Comparison of ENCODE assay signal across 12 cellular contexts in genomic region chr16:31505483-31505882, GRCh38. TPM values are rescaled to one million over a fixed set of nuclear protein-coding genes. Genes with fewer than 3 reads are reported as not detected.
DNase-seq lines count a peak whose midpoint lies in the region; ATAC-seq and TF ChIP-seq lines count a peak whose summit lies in the region.
"Had no signal": no experiment of that assay in that cellular context is flagged by ENCODE, and none has a peak within 500 bp of the region (broad histone marks: within the 10 kb centered on the region; RNA-seq: fewer than 3 reads in every experiment).

No MANE protein-coding gene starts in this region.

- H3K4me1 Mint-ChIP-seq in activated CD4-positive, alpha-beta T cell treated with anti-CD3 and anti-CD28 coated beads, Interleukin-2, amount 10 ng/mL, durations not matched to agents 7 days and 5 days = peaks cover 50% of the 10 kb centered on the region
- H3K4me1 Mint-ChIP-seq in natural killer cell = peaks cover 31 to 38% of the 10 kb centered on the region in 2 donors

- no peaks in the 10 kb centered on the region for H3K9me3 ChIP-seq in breast epithelium
- H3K9me3 ChIP-seq: sigmoid colon had no signal

- intact Hi-C loops in natural killer cell (cut with micrococcal nuclease) = loop anchor here (5.0 kb wide), 1 partner anchor 367 kb away; the partner anchor contains the start of gene ZNF267
- intact Hi-C loops in breast epithelium (cut with DNase I; ENCODE audit: low total_unique reads) = no loop called here

- CTCF ChIA-PET in activated CD4-positive, alpha-beta T cell treated with anti-CD3 and anti-CD28 coated beads, Interleukin-2, amount 10 ng/mL, durations not matched to agents 7 days and 5 days (lab: Charles Lee) = no interaction called here

- H3K27ac ChIP-seq in breast epithelium = no peak overlapping the region
- H3K27ac ChIP-seq: PC-9, sigmoid colon, WERI-Rb-1 had no signal

- no peak overlapping the region for H3K4me3 ChIP-seq in breast epithelium
- H3K4me3 ChIP-seq: PC-9, sigmoid colon had no signal

- H3K4me1 ChIP-seq in breast epithelium = peaks cover 0 to 10% of the 10 kb centered on the region in 2 donors

- no peak for DNase-seq in activated CD4-positive, alpha-beta T cell treated with anti-CD3 and anti-CD28 coated beads, Interleukin-2, amount 10 ng/mL, durations not matched to agents 7 days and 5 days
- DNase-seq in activated CD4-positive, alpha-beta T cell treated with anti-CD3 and anti-CD28 coated beads, Interleukin-2, amount 50 U/mL, for 4 hours = no peak
- DNase-seq in MV-4-11 (lab: John Stamatoyannopoulos, UW) (peak; percentile 90), natural killer cell (no peak), DMS 273 treated with DMSO at 0.1 percent for 48 hours (lab: John Stamatoyannopoulos, UW) (no peak), occipital lobe (lab: John Stamatoyannopoulos, UW) (no peak), breast epithelium (ENCODE audit: low spot score in 2 of 2) (no peak)
- DNase-seq: PC-9, sigmoid colon, WERI-Rb-1 had no signal

- H3K27me3 ChIP-seq in breast epithelium = no peaks in the 10 kb centered on the region
- H3K27me3 ChIP-seq: sigmoid colon had no signal

- H3K27me3 Mint-ChIP-seq in activated CD4-positive, alpha-beta T cell treated with anti-CD3 and anti-CD28 coated beads, Interleukin-2, amount 10 ng/mL, durations not matched to agents 7 days and 5 days = no peaks in the 10 kb centered on the region
- no peaks in the 10 kb centered on the region for H3K27me3 Mint-ChIP-seq in natural killer cell (ENCODE audit: low read depth in 2 of 2)

- ATAC-seq in GM21825 (IDR thresholded peaks at IDR 0.05; ENCODE audit: unreplicated experiment) = peak; percentile 42
- no peak for ATAC-seq in natural killer cell

- POLR2A ChIA-PET in activated CD4-positive, alpha-beta T cell treated with anti-CD3 and anti-CD28 coated beads, Interleukin-2, amount 10 ng/mL, durations not matched to agents 7 days and 5 days (lab: Charles Lee) = no interaction called here

- no peaks in the 10 kb centered on the region for H3K9me3 Mint-ChIP-seq in activated CD4-positive, alpha-beta T cell treated with anti-CD3 and anti-CD28 coated beads, Interleukin-2, amount 10 ng/mL, durations not matched to agents 7 days and 5 days
- H3K9me3 Mint-ChIP-seq in natural killer cell = no peaks in the 10 kb centered on the region

- H3K4me3 Mint-ChIP-seq in activated CD4-positive, alpha-beta T cell treated with anti-CD3 and anti-CD28 coated beads, Interleukin-2, amount 10 ng/mL, durations not matched to agents 7 days and 5 days = no peak overlapping the region
- H3K4me3 Mint-ChIP-seq in natural killer cell = no peak overlapping the region

- TF ChIP-seq CTCF in natural killer cell (IDR thresholded peaks at IDR 0.05) (no peak), breast epithelium (IDR thresholded peaks at IDR 0.05) (no peak)

- H3K36me3 Mint-ChIP-seq in activated CD4-positive, alpha-beta T cell treated with anti-CD3 and anti-CD28 coated beads, Interleukin-2, amount 10 ng/mL, durations not matched to agents 7 days and 5 days (ENCODE audit: low read depth) = peaks cover 14% of the 10 kb centered on the region
- H3K36me3 Mint-ChIP-seq in natural killer cell = no peaks in the 10 kb centered on the region

- peak overlapping the region; percentile 81 for H3K27ac Mint-ChIP-seq in activated CD4-positive, alpha-beta T cell treated with anti-CD3 and anti-CD28 coated beads, Interleukin-2, amount 10 ng/mL, durations not matched to agents 7 days and 5 days
- peak overlapping the region; percentile 50 to 71 for H3K27ac Mint-ChIP-seq in natural killer cell

- TF ChIP-seq POLR2A in breast epithelium (IDR thresholded peaks at IDR 0.05) = no peak

- H3K36me3 ChIP-seq in breast epithelium = no peaks in the 10 kb centered on the region
- H3K36me3 ChIP-seq: WERI-Rb-1 had no signal

RNA-seq across cellular contexts. Expression of gene RUSF1, which starts 2.7 kb away (rescaled TPM):
- total RNA-seq in activated CD4-positive, alpha-beta T cell treated with anti-CD3 and anti-CD28 coated beads, Interleukin-2, amount 10 ng/mL, durations not matched to agents 7 days and 5 days = 10 to 100 TPM; 39.5 to 43.7 TPM
- total RNA-seq in natural killer cell (10 to 100 TPM; 50.2 to 61.5 (median 51.9) TPM), occipital lobe (34.5 TPM), breast epithelium (10 to 100 TPM; 44.2 to 75.4 (median 68.2) TPM)

RNA-seq across cellular contexts. Expression of gene AHSP, which starts 22.2 kb away (rescaled TPM):
- total RNA-seq in activated CD4-positive, alpha-beta T cell treated with anti-CD3 and anti-CD28 coated beads, Interleukin-2, amount 10 ng/mL, durations not matched to agents 7 days and 5 days = not detected
- total RNA-seq in natural killer cell (not detected), occipital lobe (8.1 TPM), breast epithelium (not detected)
- total RNA-seq: bronchial epithelial cell, PC-9, sigmoid colon had no signal

RNA-seq across cellular contexts. Expression of gene SLC5A2, which starts 22.6 kb away (rescaled TPM):
- total RNA-seq in activated CD4-positive, alpha-beta T cell treated with anti-CD3 and anti-CD28 coated beads, Interleukin-2, amount 10 ng/mL, durations not matched to agents 7 days and 5 days = under 1 TPM in 1 of 2 experiments, not detected in 1; 0.52 TPM
- total RNA-seq in natural killer cell = under 1 TPM in 2 of 3 donors, not detected in 1; 0.20 to 0.96 TPM
- total RNA-seq in occipital lobe = 0.62 TPM
- total RNA-seq in breast epithelium = under 1 TPM in 2 of 3 donors, not detected in 1; 0.44 to 0.98 TPM

RNA-seq across cellular contexts. Expression of gene TGFB1I1, which starts 33.5 kb away (rescaled TPM):
- under 1 TPM; 0.20 to 0.48 TPM for total RNA-seq in activated CD4-positive, alpha-beta T cell treated with anti-CD3 and anti-CD28 coated beads, Interleukin-2, amount 10 ng/mL, durations not matched to agents 7 days and 5 days
- total RNA-seq in natural killer cell (1 to 10 TPM in 1 of 3 donors, under 1 TPM in 2; 0.72 to 1.3 (median 0.78) TPM), occipital lobe (3.7 TPM), breast epithelium (10 to 100 TPM; 17.4 to 31.8 (median 30.1) TPM)

RNA-seq across cellular contexts. Expression of gene ARMC5, which starts 46.2 kb away (rescaled TPM):
- total RNA-seq in activated CD4-positive, alpha-beta T cell treated with anti-CD3 and anti-CD28 coated beads, Interleukin-2, amount 10 ng/mL, durations not matched to agents 7 days and 5 days = 10 to 100 TPM; 11.4 to 12.3 TPM
- total RNA-seq in natural killer cell (10 to 100 TPM; 10.4 to 22.8 (median 16.6) TPM), occipital lobe (8.4 TPM), breast epithelium (1 to 10 TPM; 5.3 to 7.2 (median 6.9) TPM)
